Comparison of ENCODE assay signal across 8 cellular contexts in the genomic region with DNA sequence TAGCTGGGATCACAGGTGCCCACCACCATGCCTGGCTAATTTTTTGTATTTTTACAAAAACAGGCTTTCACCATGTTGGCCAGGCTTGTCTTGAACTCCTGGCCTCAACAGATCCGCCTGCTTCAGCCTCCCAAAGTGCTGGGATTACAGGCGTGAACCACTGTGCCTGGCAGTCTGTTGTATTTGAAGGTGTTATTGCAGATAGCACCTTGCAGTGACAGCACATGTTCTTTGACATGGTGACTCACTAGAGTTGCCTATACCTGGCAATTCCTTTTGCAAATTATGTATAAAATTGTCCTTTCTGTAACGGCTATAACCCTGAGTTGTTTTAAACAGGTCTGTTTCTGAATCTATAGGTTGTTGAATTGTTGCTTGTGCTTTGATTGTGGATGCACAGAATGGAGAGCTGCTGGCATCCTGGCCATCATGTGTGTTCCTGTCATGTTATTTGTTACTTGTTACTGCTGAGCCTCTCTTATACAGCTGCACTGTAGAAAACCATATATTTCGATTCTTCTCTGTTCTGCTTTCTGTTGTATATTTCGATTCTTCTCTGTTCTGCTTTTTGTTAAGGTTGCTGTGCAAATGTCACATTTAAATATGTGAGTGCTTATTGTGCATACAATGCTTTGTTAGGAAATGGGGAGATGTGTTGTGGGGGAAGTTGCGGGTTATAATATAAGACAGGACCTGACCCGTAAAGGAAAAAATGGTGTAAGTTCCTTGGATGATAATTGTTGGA. TPM values are rescaled to one million over a fixed set of nuclear protein-coding genes. Genes with fewer than 3 reads are reported as not detected.
DNase-seq lines count a peak whose midpoint lies in the region; ATAC-seq and TF ChIP-seq lines count a peak whose summit lies in the region.

No MANE protein-coding gene starts in this region.

- in situ Hi-C loops in brain microvascular endothelial cell (cut with HindIII; ENCODE audit: low pct_ligation_motif_present, low sequenced_read_pairs), result no loop called here

- peaks cover 0 to 3% (median 0%) of the 10 kb centered on the region in 7 donors for H3K9me3 Mint-ChIP-seq in CD14-positive monocyte

- peaks cover 23 to 24% of the 10 kb centered on the region in 2 donors for H3K36me3 Mint-ChIP-seq in CD14-positive monocyte

- ATAC-seq in GM19395 (IDR thresholded peaks at IDR 0.05; ENCODE audit: unreplicated experiment) (peak; percentile 85), HG03460 (IDR thresholded peaks at IDR 0.05; ENCODE audit: unreplicated experiment) (peak; percentile 85), upper lobe of left lung (ENCODE audit: low FRiP score in 2 of 2) (peak in 1 of 2 donors; percentile 44)

- peak overlapping the region; percentile 81 for H3K27ac ChIP-seq in brain microvascular endothelial cell
- H3K27ac ChIP-seq in upper lobe of left lung, result peak overlapping the region in 3 of 4 donors; percentile 18 to 42 (median 42)

- peak overlapping the region; percentile 38 to 84 for H3K4me3 Mint-ChIP-seq in CD14-positive monocyte

- no peaks in the 10 kb centered on the region for H3K27me3 ChIP-seq in brain microvascular endothelial cell (replicated peaks)
- no peaks in the 10 kb centered on the region for H3K27me3 ChIP-seq in upper lobe of left lung

- peak overlapping the region; percentile 85 to 92 (median 91) for H3K27ac Mint-ChIP-seq in CD14-positive monocyte

- no peak for DNase-seq in CD14-positive monocyte (ENCODE audit: low spot score)
- no peak for DNase-seq in brain microvascular endothelial cell
- no peak for DNase-seq in upper lobe of left lung
- DNase-seq in NCI-H748 treated with DMSO at 0.1 percent for 48 hours (lab: John Stamatoyannopoulos, UW), result no peak
- no peak for DNase-seq in NCI-H2171 (lab: John Stamatoyannopoulos, UW)
- no peak for DNase-seq in activated CD4-positive, alpha-beta T cell treated with anti-CD3 and anti-CD28 coated beads, Interleukin-2, amount 50 U/mL, for 4 hours

- H3K9me3 ChIP-seq in upper lobe of left lung, result no peaks in the 10 kb centered on the region

- TF ChIP-seq CTCF in CD14-positive monocyte (IDR thresholded peaks at IDR 0.05) (no peak), brain microvascular endothelial cell (IDR thresholded peaks at IDR 0.05; ENCODE audit: low read depth, low read length, missing control alignments) (no peak), upper lobe of left lung (IDR thresholded peaks at IDR 0.05) (no peak)

- intact Hi-C loops in CD14-positive monocyte (cut with micrococcal nuclease), result loop anchor here in 1 of 2 donors (10.0 kb wide), 1 partner anchor 46 kb away; no protein-coding TSS in a partner anchor

- no peak for TF ChIP-seq POLR2A in upper lobe of left lung (IDR thresholded peaks at IDR 0.05)

- H3K4me1 ChIP-seq in upper lobe of left lung, result peaks cover 28 to 52% (median 33%) of the 10 kb centered on the region in 4 donors

- H3K4me3 ChIP-seq in brain microvascular endothelial cell (ENCODE audit: low read depth, low read length), result no peak overlapping the region
- no peak overlapping the region for H3K4me3 ChIP-seq in upper lobe of left lung

- H3K36me3 ChIP-seq in brain microvascular endothelial cell (replicated peaks), result no peaks in the 10 kb centered on the region
- H3K36me3 ChIP-seq in upper lobe of left lung, result peaks cover 0 to 15% (median 0%) of the 10 kb centered on the region in 4 donors

- peaks cover 0 to 2% (median 0%) of the 10 kb centered on the region in 3 donors for H3K27me3 Mint-ChIP-seq in CD14-positive monocyte (ENCODE audit: low read depth in 3 of 3)

- peaks cover 59% of the 10 kb centered on the region for H3K4me1 Mint-ChIP-seq in CD14-positive monocyte

- WGBS in upper lobe of left lung, 2 donors, result 40 to 46% methylated on average over 7 of the region's 7 CpGs

- no peak for TF ChIP-seq EP300 in upper lobe of left lung (IDR thresholded peaks at IDR 0.05)

RNA-seq across cellular contexts. Expression of a gene that starts 8.1 kb away (rescaled TPM):
- 10 to 100 TPM; 11.7 to 14.0 TPM for polyA plus RNA-seq in CD14-positive monocyte
- 100 to 1,000 TPM in 5 of 6 donors, 10 to 100 TPM in 1; 88.3 to 315 (median 159) TPM for total RNA-seq in upper lobe of left lung

RNA-seq across cellular contexts. Expression of a gene that starts 37.3 kb away (rescaled TPM):
- polyA plus RNA-seq in CD14-positive monocyte, result under 1 TPM; 0.26 to 0.27 TPM
- total RNA-seq in upper lobe of left lung, result 1 to 10 TPM; 1.1 to 7.3 (median 2.9) TPM
